1 cellular context compared by ENCODE assay signal in genomic region chr3:177284383-177284881, GRCh38.
TF ChIP-seq lines count a peak whose summit lies in the region.

No MANE protein-coding gene starts in this region.

TF ChIP-seq in K562, 482 proteins besides CTCF, POLR2A, EP300 and RAD21 (continued from another document and continues in another):
- TF ChIP-seq SMC3 (conservative IDR thresholded peaks at IDR 0.05; ENCODE audit: insufficient read depth, low read depth, low read length), result 0 out of 2 replicates have a peak, but pooled peaks have one; percentile 22
- no peak for TF ChIP-seq ZBTB1 (CRISPR knock-in tag; IDR thresholded peaks at IDR 0.05; ENCODE audit: borderline replicate concordance, low read depth)
- no peak for TF ChIP-seq GTF2F1 (IDR thresholded peaks at IDR 0.05; ENCODE audit: low read depth, low read length)
- no peak for TF ChIP-seq TCFL5 (CRISPR knock-in tag; conservative IDR thresholded peaks at IDR 0.05)
- TF ChIP-seq ATF7 (IDR thresholded peaks at IDR 0.05), result peak; percentile 69
- TF ChIP-seq, protein P1, sequence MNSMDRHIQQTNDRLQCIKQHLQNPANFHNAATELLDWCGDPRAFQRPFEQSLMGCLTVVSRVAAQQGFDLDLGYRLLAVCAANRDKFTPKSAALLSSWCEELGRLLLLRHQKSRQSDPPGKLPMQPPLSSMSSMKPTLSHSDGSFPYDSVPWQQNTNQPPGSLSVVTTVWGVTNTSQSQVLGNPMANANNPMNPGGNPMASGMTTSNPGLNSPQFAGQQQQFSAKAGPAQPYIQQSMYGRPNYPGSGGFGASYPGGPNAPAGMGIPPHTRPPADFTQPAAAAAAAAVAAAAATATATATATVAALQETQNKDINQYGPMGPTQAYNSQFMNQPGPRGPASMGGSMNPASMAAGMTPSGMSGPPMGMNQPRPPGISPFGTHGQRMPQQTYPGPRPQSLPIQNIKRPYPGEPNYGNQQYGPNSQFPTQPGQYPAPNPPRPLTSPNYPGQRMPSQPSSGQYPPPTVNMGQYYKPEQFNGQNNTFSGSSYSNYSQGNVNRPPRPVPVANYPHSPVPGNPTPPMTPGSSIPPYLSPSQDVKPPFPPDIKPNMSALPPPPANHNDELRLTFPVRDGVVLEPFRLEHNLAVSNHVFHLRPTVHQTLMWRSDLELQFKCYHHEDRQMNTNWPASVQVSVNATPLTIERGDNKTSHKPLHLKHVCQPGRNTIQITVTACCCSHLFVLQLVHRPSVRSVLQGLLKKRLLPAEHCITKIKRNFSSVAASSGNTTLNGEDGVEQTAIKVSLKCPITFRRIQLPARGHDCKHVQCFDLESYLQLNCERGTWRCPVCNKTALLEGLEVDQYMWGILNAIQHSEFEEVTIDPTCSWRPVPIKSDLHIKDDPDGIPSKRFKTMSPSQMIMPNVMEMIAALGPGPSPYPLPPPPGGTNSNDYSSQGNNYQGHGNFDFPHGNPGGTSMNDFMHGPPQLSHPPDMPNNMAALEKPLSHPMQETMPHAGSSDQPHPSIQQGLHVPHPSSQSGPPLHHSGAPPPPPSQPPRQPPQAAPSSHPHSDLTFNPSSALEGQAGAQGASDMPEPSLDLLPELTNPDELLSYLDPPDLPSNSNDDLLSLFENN (IDR thresholded peaks at IDR 0.05; ENCODE audit: low read depth in 2 of 2, low read length in 2 of 2), result no peak
- TF ChIP-seq, protein P2, sequence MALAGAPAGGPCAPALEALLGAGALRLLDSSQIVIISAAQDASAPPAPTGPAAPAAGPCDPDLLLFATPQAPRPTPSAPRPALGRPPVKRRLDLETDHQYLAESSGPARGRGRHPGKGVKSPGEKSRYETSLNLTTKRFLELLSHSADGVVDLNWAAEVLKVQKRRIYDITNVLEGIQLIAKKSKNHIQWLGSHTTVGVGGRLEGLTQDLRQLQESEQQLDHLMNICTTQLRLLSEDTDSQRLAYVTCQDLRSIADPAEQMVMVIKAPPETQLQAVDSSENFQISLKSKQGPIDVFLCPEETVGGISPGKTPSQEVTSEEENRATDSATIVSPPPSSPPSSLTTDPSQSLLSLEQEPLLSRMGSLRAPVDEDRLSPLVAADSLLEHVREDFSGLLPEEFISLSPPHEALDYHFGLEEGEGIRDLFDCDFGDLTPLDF (CRISPR knock-in tag; IDR thresholded peaks at IDR 0.05), result no peak
- no peak for TF ChIP-seq CHD4 (IDR thresholded peaks at IDR 0.05; ENCODE audit: insufficient read depth, insufficient replicate concordance, low read depth, low read length, poor library complexity, severe bottlenecking)
- TF ChIP-seq ZNF12 (CRISPR knock-in tag; IDR thresholded peaks at IDR 0.05), result no peak
- peak; percentile 50 for TF ChIP-seq NFIC (IDR thresholded peaks at IDR 0.05)
- no peak for TF ChIP-seq GTF2E2 (tag; IDR thresholded peaks at IDR 0.05)
- no peak for TF ChIP-seq FOXP1 (CRISPR knock-in tag; IDR thresholded peaks at IDR 0.05)
- no peak for TF ChIP-seq HOMEZ (CRISPR knock-in tag; IDR thresholded peaks at IDR 0.05)
- peak; percentile 40; the same call in 1 of the 2 replicates for TF ChIP-seq SMARCE1 (IDR thresholded peaks at IDR 0.05)
- no peak for TF ChIP-seq NFYB (IDR thresholded peaks at IDR 0.05; ENCODE audit: extremely low read depth, insufficient read length)
- TF ChIP-seq USF1 (CRISPR knock-in tag; IDR thresholded peaks at IDR 0.05), result peak; percentile 89
- TF ChIP-seq, protein P3, sequence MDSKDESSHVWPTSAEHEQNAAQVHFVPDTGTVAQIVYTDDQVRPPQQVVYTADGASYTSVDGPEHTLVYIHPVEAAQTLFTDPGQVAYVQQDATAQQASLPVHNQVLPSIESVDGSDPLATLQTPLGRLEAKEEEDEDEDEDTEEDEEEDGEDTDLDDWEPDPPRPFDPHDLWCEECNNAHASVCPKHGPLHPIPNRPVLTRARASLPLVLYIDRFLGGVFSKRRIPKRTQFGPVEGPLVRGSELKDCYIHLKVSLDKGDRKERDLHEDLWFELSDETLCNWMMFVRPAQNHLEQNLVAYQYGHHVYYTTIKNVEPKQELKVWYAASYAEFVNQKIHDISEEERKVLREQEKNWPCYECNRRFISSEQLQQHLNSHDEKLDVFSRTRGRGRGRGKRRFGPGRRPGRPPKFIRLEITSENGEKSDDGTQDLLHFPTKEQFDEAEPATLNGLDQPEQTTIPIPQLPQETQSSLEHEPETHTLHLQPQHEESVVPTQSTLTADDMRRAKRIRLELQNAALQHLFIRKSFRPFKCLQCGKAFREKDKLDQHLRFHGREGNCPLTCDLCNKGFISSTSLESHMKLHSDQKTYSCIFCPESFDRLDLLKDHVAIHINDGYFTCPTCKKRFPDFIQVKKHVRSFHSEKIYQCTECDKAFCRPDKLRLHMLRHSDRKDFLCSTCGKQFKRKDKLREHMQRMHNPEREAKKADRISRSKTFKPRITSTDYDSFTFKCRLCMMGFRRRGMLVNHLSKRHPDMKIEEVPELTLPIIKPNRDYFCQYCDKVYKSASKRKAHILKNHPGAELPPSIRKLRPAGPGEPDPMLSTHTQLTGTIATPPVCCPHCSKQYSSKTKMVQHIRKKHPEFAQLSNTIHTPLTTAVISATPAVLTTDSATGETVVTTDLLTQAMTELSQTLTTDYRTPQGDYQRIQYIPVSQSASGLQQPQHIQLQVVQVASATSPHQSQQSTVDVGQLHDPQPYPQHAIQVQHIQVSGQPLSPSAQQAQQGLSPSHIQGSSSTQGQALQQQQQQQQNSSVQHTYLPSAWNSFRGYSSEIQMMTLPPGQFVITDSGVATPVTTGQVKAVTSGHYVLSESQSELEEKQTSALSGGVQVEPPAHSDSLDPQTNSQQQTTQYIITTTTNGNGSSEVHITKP (IDR thresholded peaks at IDR 0.05; ENCODE audit: partially characterized antibody), result peak; percentile 77
- TF ChIP-seq ERF (CRISPR knock-in tag; IDR thresholded peaks at IDR 0.05), result no peak
- no peak for TF ChIP-seq MXI1 (IDR thresholded peaks at IDR 0.05; ENCODE audit: low read depth, low read length)
- peak; percentile 63 for TF ChIP-seq CBFA2T3 (IDR thresholded peaks at IDR 0.05)
- TF ChIP-seq MCM7 (IDR thresholded peaks at IDR 0.05), result no peak
- TF ChIP-seq EP400 (IDR thresholded peaks at IDR 0.05), result peak; percentile 74
- no peak for TF ChIP-seq ZNF165 (CRISPR knock-in tag; IDR thresholded peaks at IDR 0.05; ENCODE audit: borderline replicate concordance)
- no peak for TF ChIP-seq PHF21A (IDR thresholded peaks at IDR 0.05; ENCODE audit: borderline replicate concordance, low read depth)
- no peak for TF ChIP-seq POLR2H (tag; IDR thresholded peaks at IDR 0.05; ENCODE audit: low read depth)
- TF ChIP-seq ETV1 (tag; conservative IDR thresholded peaks at IDR 0.05; ENCODE audit: low read depth), result peak; percentile 76
- TF ChIP-seq NKRF (IDR thresholded peaks at IDR 0.05; ENCODE audit: borderline replicate concordance), result no peak
- no peak for TF ChIP-seq STAG1 (CRISPR knock-in tag; IDR thresholded peaks at IDR 0.05; ENCODE audit: borderline replicate concordance)
- TF ChIP-seq POU5F1 (IDR thresholded peaks at IDR 0.05; ENCODE audit: borderline replicate concordance, low read depth, low read length, partially characterized antibody), result no peak
- TF ChIP-seq, protein P4, sequence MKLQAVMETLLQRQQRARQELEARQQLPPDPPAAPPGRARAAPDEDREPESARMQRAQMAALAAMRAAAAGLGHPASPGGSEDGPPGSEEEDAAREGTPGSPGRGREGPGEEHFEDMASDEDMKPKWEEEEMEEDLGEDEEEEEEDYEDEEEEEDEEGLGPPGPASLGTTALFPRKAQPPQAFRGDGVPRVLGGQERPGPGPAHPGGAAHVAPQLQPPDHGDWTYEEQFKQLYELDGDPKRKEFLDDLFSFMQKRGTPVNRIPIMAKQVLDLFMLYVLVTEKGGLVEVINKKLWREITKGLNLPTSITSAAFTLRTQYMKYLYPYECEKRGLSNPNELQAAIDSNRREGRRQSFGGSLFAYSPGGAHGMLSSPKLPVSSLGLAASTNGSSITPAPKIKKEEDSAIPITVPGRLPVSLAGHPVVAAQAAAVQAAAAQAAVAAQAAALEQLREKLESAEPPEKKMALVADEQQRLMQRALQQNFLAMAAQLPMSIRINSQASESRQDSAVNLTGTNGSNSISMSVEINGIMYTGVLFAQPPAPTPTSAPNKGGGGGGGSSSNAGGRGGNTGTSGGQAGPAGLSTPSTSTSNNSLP (IDR thresholded peaks at IDR 0.05; ENCODE audit: borderline replicate concordance, low read depth, low read length), result 0 out of 2 replicates have a peak, but pooled peaks have one; percentile 19
- TF ChIP-seq ZBTB26 (CRISPR knock-in tag; IDR thresholded peaks at IDR 0.05), result no peak
- peak; percentile 62; the same call in 1 of the 2 replicates for TF ChIP-seq ZNF584 (CRISPR knock-in tag; IDR thresholded peaks at IDR 0.05; ENCODE audit: low read depth)
- TF ChIP-seq MEIS2 (IDR thresholded peaks at IDR 0.05; ENCODE audit: partially characterized antibody), result peak; percentile 92
- peak; percentile 88 for TF ChIP-seq CTCFL (IDR thresholded peaks at IDR 0.05; ENCODE audit: borderline replicate concordance, insufficient read depth, low read depth, low read length, poor library complexity, severe bottlenecking)
- peak; percentile 77; the same call in 1 of the 2 replicates for TF ChIP-seq HDAC2 (IDR thresholded peaks at IDR 0.05)
- no peak for TF ChIP-seq ZNF431 (CRISPR knock-in tag; IDR thresholded peaks at IDR 0.05)
- TF ChIP-seq NR2C1 (IDR thresholded peaks at IDR 0.05), result peak; percentile 68
- peak; percentile 81 for TF ChIP-seq NR2C1 (tag; IDR thresholded peaks at IDR 0.05)
- TF ChIP-seq BCL6 (CRISPR knock-in tag; IDR thresholded peaks at IDR 0.05), result no peak
- no peak for TF ChIP-seq PPARD (CRISPR knock-in tag; IDR thresholded peaks at IDR 0.05)
- TF ChIP-seq ZNF239 (CRISPR knock-in tag; IDR thresholded peaks at IDR 0.05), result no peak
- peak; percentile 82 for TF ChIP-seq CTBP1 (IDR thresholded peaks at IDR 0.05; ENCODE audit: borderline replicate concordance)
- no peak for TF ChIP-seq PURB (CRISPR knock-in tag; IDR thresholded peaks at IDR 0.05; ENCODE audit: low read depth)
- peak; percentile 79 for TF ChIP-seq STAT5A (IDR thresholded peaks at IDR 0.05; ENCODE audit: borderline replicate concordance, low read length)
- TF ChIP-seq ZNF263 (CRISPR knock-in tag; IDR thresholded peaks at IDR 0.05; ENCODE audit: borderline replicate concordance), result no peak
- peak; percentile 45; the same call in 1 of the 2 replicates for TF ChIP-seq NCOA1 (IDR thresholded peaks at IDR 0.05; ENCODE audit: low read depth)
- no peak for TF ChIP-seq KDM5B (IDR thresholded peaks at IDR 0.05; ENCODE audit: insufficient replicate concordance, low read depth, low read length)
- TF ChIP-seq, protein P5, sequence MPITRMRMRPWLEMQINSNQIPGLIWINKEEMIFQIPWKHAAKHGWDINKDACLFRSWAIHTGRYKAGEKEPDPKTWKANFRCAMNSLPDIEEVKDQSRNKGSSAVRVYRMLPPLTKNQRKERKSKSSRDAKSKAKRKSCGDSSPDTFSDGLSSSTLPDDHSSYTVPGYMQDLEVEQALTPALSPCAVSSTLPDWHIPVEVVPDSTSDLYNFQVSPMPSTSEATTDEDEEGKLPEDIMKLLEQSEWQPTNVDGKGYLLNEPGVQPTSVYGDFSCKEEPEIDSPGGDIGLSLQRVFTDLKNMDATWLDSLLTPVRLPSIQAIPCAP (CRISPR knock-in tag; IDR thresholded peaks at IDR 0.05; ENCODE audit: borderline replicate concordance), result no peak
- peak; percentile 79 for TF ChIP-seq CXXC5 (CRISPR knock-in tag; IDR thresholded peaks at IDR 0.05)
